Comparison of ENCODE assay signal across 21 cellular contexts in the genomic region with DNA sequence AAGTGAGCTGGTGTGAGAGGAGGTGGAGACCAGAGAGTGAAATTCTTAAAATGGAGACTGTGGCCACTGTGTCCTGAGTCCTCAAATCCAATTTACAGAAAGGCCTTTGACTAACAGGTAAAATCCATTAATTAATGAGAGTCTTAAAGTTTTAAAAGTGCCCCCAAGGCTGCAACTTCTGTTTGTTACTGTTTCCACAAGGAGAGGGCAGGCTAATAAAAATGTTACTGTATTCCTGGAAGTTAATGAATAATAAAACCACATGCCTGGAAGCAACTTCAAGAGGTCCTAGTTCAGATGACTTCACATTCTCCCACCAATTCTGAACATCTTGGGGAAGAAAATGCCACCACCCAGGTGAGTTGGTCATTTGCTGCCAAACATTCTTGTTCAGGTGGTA. TPM values are rescaled to one million over a fixed set of nuclear protein-coding genes. Genes with fewer than 3 reads are reported as not detected.
"Had no signal": no experiment of that assay in that cellular context is flagged by ENCODE, and none has a peak within 500 bp of the region (broad histone marks: within the 10 kb centered on the region; RNA-seq: fewer than 3 reads in every experiment).

No MANE protein-coding gene starts in this region.

- H3K4me3 ChIP-seq: lower lobe of right lung, transverse colon had no signal

- H3K27ac Mint-ChIP-seq: activated naive CD4-positive, alpha-beta T cell treated with anti-CD3 and anti-CD28 coated beads, Interleukin-2, amount 50 U/mL, for 72 hours; T-cell; T-helper 2 cell treated with Interferon-gamma antibody and Interleukin-4, amounts not matched to agents 5 μg/mL and 100 μg/mL, for 36 hours had no signal

- H3K27ac ChIP-seq: lower lobe of right lung, transverse colon had no signal

- H3K4me3 Mint-ChIP-seq: activated T-helper 17 cell treated with anti-CD3 and anti-CD28 coated beads, Interleukin-2, amount 50 U/mL, for 72 hours; naive B cell; neural crest cell; T-cell; T-helper 2 cell treated with Interferon-gamma antibody and Interleukin-4, amounts not matched to agents 5 μg/mL and 100 μg/mL, for 36 hours had no signal

- H3K4me1 Mint-ChIP-seq: activated T-helper 17 cell treated with anti-CD3 and anti-CD28 coated beads, Interleukin-2, amount 50 U/mL, for 72 hours; naive B cell; neural crest cell; T-cell had no signal

- H3K36me3 ChIP-seq: lower lobe of right lung, transverse colon had no signal

- H3K36me3 Mint-ChIP-seq: activated naive CD4-positive, alpha-beta T cell treated with anti-CD3 and anti-CD28 coated beads, Interleukin-2, amount 50 U/mL, for 72 hours; naive B cell; T-cell had no signal

- H3K27me3 ChIP-seq: transverse colon had no signal

- H3K9me3 ChIP-seq: lower lobe of right lung, transverse colon had no signal

- DNase-seq: activated T-cell treated with anti-CD3 and anti-CD28 coated beads, Interleukin-2, amount 50 U/mL, for 1 hour; central memory CD4-positive, alpha-beta T cell; effector memory CD4-positive, alpha-beta T cell; foreskin melanocyte; glutamatergic neuron; hippocampal formation; left cardiac atrium; lower lobe of right lung; naive B cell; stimulated activated CD4-positive, alpha-beta T cell treated with anti-CD3 and anti-CD28 coated beads, Interleukin-4, amount 100 ng/mL, for 24 hours; stimulated activated naive CD8-positive, alpha-beta T cell treated with anti-CD3 and anti-CD28 coated beads, Interleukin-15, Interleukin-2, amounts not matched to agents 100 U/mL and 50 U/mL, for 24 hours; T-cell; transverse colon had no signal

- FAIRE-seq: astrocyte had no signal

- H3K4me1 ChIP-seq: lower lobe of right lung, transverse colon had no signal

- ATAC-seq: activated naive CD4-positive, alpha-beta T cell treated with anti-CD3 and anti-CD28 coated beads, Interleukin-2, amount 50 U/mL, for 72 hours; activated T-helper 17 cell treated with anti-CD3 and anti-CD28 coated beads, Interleukin-2, amount 50 U/mL, for 72 hours; left cardiac atrium; stimulated activated naive CD8-positive, alpha-beta T cell treated with anti-CD3 and anti-CD28 coated beads, Interleukin-15, Interleukin-2, amounts not matched to agents 100 U/mL and 50 U/mL, for 24 hours; T-cell had no signal

- H3K9me3 Mint-ChIP-seq: activated naive CD4-positive, alpha-beta T cell treated with anti-CD3 and anti-CD28 coated beads, Interleukin-2, amount 50 U/mL, for 72 hours; activated T-helper 17 cell treated with anti-CD3 and anti-CD28 coated beads, Interleukin-2, amount 50 U/mL, for 72 hours; naive B cell; neural crest cell; T-cell had no signal

RNA-seq across cellular contexts. Expression of a gene that starts 41.7 kb away (rescaled TPM):
- total RNA-seq: activated naive CD4-positive, alpha-beta T cell treated with anti-CD3 and anti-CD28 coated beads, Interleukin-2, amount 50 U/mL, for 72 hours; activated T-helper 17 cell treated with anti-CD3 and anti-CD28 coated beads, Interleukin-2, amount 50 U/mL, for 72 hours; astrocyte; dermis microvascular lymphatic vessel endothelial cell; mesenteric fat pad; neural crest cell; T-cell; transverse colon had no signal
- polyA plus RNA-seq: esophagus had no signal

RNA-seq across cellular contexts. Expression of a gene that starts 56.4 kb away (rescaled TPM):
- total RNA-seq: T-cell had no signal
